In genomic region chr2:9221223-9221622, GRCh38 we compare ENCODE assay signal across 20 cellular contexts.
"Had no signal": no experiment of that assay in that cellular context is flagged by ENCODE, and none has a peak within 500 bp of the region (broad histone marks: within the 10 kb centered on the region; RNA-seq: fewer than 3 reads in every experiment).

No MANE protein-coding gene starts in this region.

- H3K9me3 ChIP-seq: ovary, suprapubic skin, upper lobe of left lung had no signal

- H3K27ac ChIP-seq: coronary artery, foreskin keratinocyte, ovary, suprapubic skin, upper lobe of left lung had no signal

- H3K27me3 ChIP-seq: foreskin keratinocyte, ovary, suprapubic skin, upper lobe of left lung had no signal

- FAIRE-seq: small intestine had no signal

- H3K4me3 ChIP-seq: coronary artery, lung, ovary, suprapubic skin, upper lobe of left lung had no signal

- H3K9me3 Mint-ChIP-seq: activated naive CD4-positive, alpha-beta T cell treated with anti-CD3 and anti-CD28 coated beads for 36 hours; activated naive CD8-positive, alpha-beta T cell treated with anti-CD3 and anti-CD28 coated beads, Interleukin-2, amount 50 U/mL, for 24 hours; activated T-helper 17 cell treated with anti-CD3 and anti-CD28 coated beads, Interleukin-2, amount 50 U/mL, for 72 hours; immature natural killer cell had no signal

- DNase-seq: activated CD4-positive, alpha-beta T cell treated with anti-CD3 and anti-CD28 coated beads, Interleukin-2, amount 50 U/mL, for 4 hours; activated CD4-positive, CD25-positive, alpha-beta regulatory T cell treated with anti-CD3 and anti-CD28 coated beads, Interleukin-2, amount 50 U/mL, for 72 hours; activated naive CD4-positive, alpha-beta T cell treated with anti-CD3 and anti-CD28 coated beads for 36 hours; activated naive CD8-positive, alpha-beta T cell treated with anti-CD3 and anti-CD28 coated beads, Interleukin-2, amount 50 U/mL, for 24 hours; activated T-cell treated with anti-CD3 and anti-CD28 coated beads for 4 hours; foreskin keratinocyte; head of caudate nucleus; immature natural killer cell; small intestine; stimulated activated naive CD8-positive, alpha-beta T cell treated with anti-CD3 and anti-CD28 coated beads, Interleukin-15, Interleukin-2, amounts not matched to agents 100 U/mL and 50 U/mL, for 24 hours had no signal

- H3K27me3 Mint-ChIP-seq: activated naive CD8-positive, alpha-beta T cell treated with anti-CD3 and anti-CD28 coated beads, Interleukin-2, amount 50 U/mL, for 24 hours had no signal

- ATAC-seq: activated naive CD8-positive, alpha-beta T cell treated with anti-CD3 and anti-CD28 coated beads, Interleukin-2, amount 50 U/mL, for 24 hours; activated T-helper 17 cell treated with anti-CD3 and anti-CD28 coated beads, Interleukin-2, amount 50 U/mL, for 72 hours; esophagus mucosa; foreskin keratinocyte; SK-N-SH treated with all-trans-retinoic acid at 6 μM for 48 hours; stimulated activated naive CD8-positive, alpha-beta T cell treated with anti-CD3 and anti-CD28 coated beads, Interleukin-15, Interleukin-2, amounts not matched to agents 100 U/mL and 50 U/mL, for 24 hours had no signal

- H3K4me3 Mint-ChIP-seq: activated naive CD4-positive, alpha-beta T cell treated with anti-CD3 and anti-CD28 coated beads for 36 hours; activated naive CD8-positive, alpha-beta T cell treated with anti-CD3 and anti-CD28 coated beads, Interleukin-2, amount 50 U/mL, for 24 hours; activated T-helper 17 cell treated with anti-CD3 and anti-CD28 coated beads, Interleukin-2, amount 50 U/mL, for 72 hours; immature natural killer cell; mesothelial cell of epicardium; neural crest cell had no signal

- H3K4me1 Mint-ChIP-seq: activated naive CD8-positive, alpha-beta T cell treated with anti-CD3 and anti-CD28 coated beads, Interleukin-2, amount 50 U/mL, for 24 hours; activated T-helper 17 cell treated with anti-CD3 and anti-CD28 coated beads, Interleukin-2, amount 50 U/mL, for 72 hours; immature natural killer cell had no signal

- H3K27ac Mint-ChIP-seq: activated naive CD4-positive, alpha-beta T cell treated with anti-CD3 and anti-CD28 coated beads for 36 hours; activated naive CD8-positive, alpha-beta T cell treated with anti-CD3 and anti-CD28 coated beads, Interleukin-2, amount 50 U/mL, for 24 hours; activated T-helper 17 cell treated with anti-CD3 and anti-CD28 coated beads, Interleukin-2, amount 50 U/mL, for 72 hours; immature natural killer cell; mesothelial cell of epicardium had no signal

- H3K36me3 ChIP-seq: ovary, suprapubic skin, upper lobe of left lung had no signal

- H3K36me3 Mint-ChIP-seq: immature natural killer cell had no signal
